ENCODE assay signal across 9 cellular contexts in genomic region chr13:93941444-93941843, GRCh38.
"Had no signal": no experiment of that assay in that cellular context is flagged by ENCODE, and none has a peak within 500 bp of the region (broad histone marks: within the 10 kb centered on the region; RNA-seq: fewer than 3 reads in every experiment).

No MANE protein-coding gene starts in this region.

- H3K9me3 ChIP-seq: HAP-1 had no signal

- H3K4me1 ChIP-seq: HAP-1 had no signal

- FAIRE-seq: H1 had no signal

- H3K4me3 ChIP-seq: GM23248, GM23338, HAP-1 had no signal

- H3K36me3 ChIP-seq: HAP-1 had no signal

- H3K27ac ChIP-seq: GM23248 had no signal

- H2AFZ ChIP-seq: GM23248, GM23338 had no signal

- H3K4me2 ChIP-seq: GM23338 had no signal

- DNase-seq: GOT3, H7, H9, HFFc6 had no signal

- H3K9ac ChIP-seq: GM23248 had no signal

- ATAC-seq: GM23338, HCT116 had no signal
